Comparison of ENCODE assay signal across 10 cellular contexts in genomic region chr7:143700759-143701699, GRCh38. TPM values are rescaled to one million over a fixed set of nuclear protein-coding genes. Genes with fewer than 3 reads are reported as not detected.
DNase-seq lines count a peak whose midpoint lies in the region; ATAC-seq and TF ChIP-seq lines count a peak whose summit lies in the region.
"Not testable (repeated sequence)": the region's sequence is repeated elsewhere in the genome, so short reads cannot be mapped to it uniquely, and the experiment has no call there.
"Had no signal": no experiment of that assay in that cellular context is flagged by ENCODE, and none has a peak within 500 bp of the region (broad histone marks: within the 10 kb centered on the region; RNA-seq: fewer than 3 reads in every experiment).

No MANE protein-coding gene starts in this region.

- TF ChIP-seq CTCF in HCT116 (IDR thresholded peaks at IDR 0.05 in 2 of 3, conservative IDR thresholded peaks at IDR 0.05 in 1 of 3; ENCODE audit: borderline replicate concordance in 1 of 3, insufficient read depth in 1 of 3, low read depth in 2 of 3, low read length in 2 of 3); activated CD8-positive, alpha-beta T cell treated with anti-CD3 and anti-CD28 coated beads for 36 hours (IDR thresholded peaks at IDR 0.05); upper lobe of right lung (IDR thresholded peaks at IDR 0.05): not testable (repeated sequence)

- H3K27me3 Mint-ChIP-seq in activated CD8-positive, alpha-beta T cell treated with anti-CD3 and anti-CD28 coated beads for 36 hours: not testable (repeated sequence)

- intact Hi-C loops in HCT116 (cut with micrococcal nuclease); activated CD8-positive, alpha-beta T cell treated with anti-CD3 and anti-CD28 coated beads for 36 hours (cut with micrococcal nuclease); left colon (cut with DNase I, micrococcal nuclease); upper lobe of right lung (cut with DNase I): not testable (repeated sequence)

- H3K36me3 ChIP-seq in HCT116 (ENCODE audit: control insufficient read depth in 1 of 2, insufficient read depth in 2 of 2, low read length in 2 of 2); upper lobe of right lung: not testable (repeated sequence)

- not testable (repeated sequence) for H4K20me1 ChIP-seq in HCT116 (ENCODE audit: insufficient read depth)

- peak; percentile 99 for ATAC-seq in GM18858 (IDR thresholded peaks at IDR 0.05; ENCODE audit: unreplicated experiment)
- ATAC-seq in GM19463 (IDR thresholded peaks at IDR 0.05; ENCODE audit: unreplicated experiment): peak; percentile 99
- ATAC-seq in HCT116: peak; percentile 95
- peak; percentile 99 for ATAC-seq in HG03039 (IDR thresholded peaks at IDR 0.05; ENCODE audit: unreplicated experiment)
- ATAC-seq in HG03457 (IDR thresholded peaks at IDR 0.05; ENCODE audit: unreplicated experiment): peak; percentile 98
- ATAC-seq in activated CD8-positive, alpha-beta T cell treated with anti-CD3 and anti-CD28 coated beads for 36 hours: peak; percentile 99
- ATAC-seq in left colon: peak; percentile 69
- peak; percentile 72 for ATAC-seq in upper lobe of right lung

- H3K4me2 ChIP-seq in HCT116 (ENCODE audit: low read length): not testable (repeated sequence)

- H2AFZ ChIP-seq in HCT116 (ENCODE audit: low read depth, low read length, poor library complexity, severe bottlenecking): not testable (repeated sequence)

- CTCF ChIA-PET in HCT116 (lab: Charles Lee); activated CD8-positive, alpha-beta T cell treated with anti-CD3 and anti-CD28 coated beads for 36 hours (lab: Charles Lee): not testable (repeated sequence)

- H3K4me3 ChIP-seq in HCT116 (replicated peaks in 1 of 2; ENCODE audit: low read depth in 1 of 2, low read length in 2 of 2); upper lobe of right lung: not testable (repeated sequence)

- TF ChIP-seq POLR2A in HCT116 (IDR thresholded peaks at IDR 0.05; ENCODE audit: borderline replicate concordance, extremely low read depth, insufficient read depth, insufficient read length): not testable (repeated sequence)

- H3K9me3 ChIP-seq in HCT116 (ENCODE audit: control insufficient read depth in 1 of 2, insufficient read depth in 1 of 2, low read depth in 1 of 2, low read length in 2 of 2); upper lobe of right lung: not testable (repeated sequence)

- H3K79me2 ChIP-seq in HCT116 (ENCODE audit: insufficient read depth, low read length): not testable (repeated sequence)

- H3K4me3 Mint-ChIP-seq in activated CD8-positive, alpha-beta T cell treated with anti-CD3 and anti-CD28 coated beads for 36 hours: not testable (repeated sequence)

- H3K27me3 ChIP-seq in HCT116 (ENCODE audit: insufficient read depth, low read length); upper lobe of right lung: not testable (repeated sequence)

- DNase-seq in HCT116 (ENCODE audit: low read depth, low spot score); activated CD8-positive, alpha-beta T cell treated with anti-CD3 and anti-CD28 coated beads for 36 hours; left colon; upper lobe of right lung: not testable (repeated sequence)

- not testable (repeated sequence) for H3K9me2 ChIP-seq in HCT116 (ENCODE audit: insufficient read depth)

- H3K4me1 ChIP-seq in HCT116 (ENCODE audit: control insufficient read depth in 1 of 2, insufficient read depth in 2 of 2, low read length in 2 of 2); upper lobe of right lung: not testable (repeated sequence)

- not testable (repeated sequence) for H3K27ac Mint-ChIP-seq in activated CD8-positive, alpha-beta T cell treated with anti-CD3 and anti-CD28 coated beads for 36 hours

- not testable (repeated sequence) for H3K27ac ChIP-seq in HCT116 (ENCODE audit: low read depth, low read length); upper lobe of right lung

- not testable (repeated sequence) for H3K9ac ChIP-seq in HCT116 (ENCODE audit: low read length)

- RAD21 ChIA-PET in HCT116 (lab: Charles Lee; ENCODE audit: low non-redundant PET in 1 of 2, low total read pairs in 2 of 2, uncharacterized antibody in 2 of 2, unreplicated experiment in 2 of 2): not testable (repeated sequence)

- H3K36me3 Mint-ChIP-seq in activated CD8-positive, alpha-beta T cell treated with anti-CD3 and anti-CD28 coated beads for 36 hours (ENCODE audit: low read depth): not testable (repeated sequence)

- TF ChIP-seq RAD21 in HCT116 (IDR thresholded peaks at IDR 0.05; ENCODE audit: low read depth): not testable (repeated sequence)

- H3K9me3 Mint-ChIP-seq in activated CD8-positive, alpha-beta T cell treated with anti-CD3 and anti-CD28 coated beads for 36 hours: not testable (repeated sequence)

- not testable (repeated sequence) for BruUV-seq in HCT116 (replicated peaks; lab: Mats Ljungman, UMichigan)

- not testable (repeated sequence) for H3K4me1 Mint-ChIP-seq in activated CD8-positive, alpha-beta T cell treated with anti-CD3 and anti-CD28 coated beads for 36 hours (ENCODE audit: low read depth)

- POLR2A ChIA-PET in HCT116 (lab: Charles Lee); activated CD8-positive, alpha-beta T cell treated with anti-CD3 and anti-CD28 coated beads for 36 hours (lab: Charles Lee): not testable (repeated sequence)

RNA-seq across cellular contexts. Expression of gene CTAGE6, which starts 56.5 kb away (rescaled TPM):
- not detected for total RNA-seq in HCT116 (2021; ENCODE audit: unreplicated experiment)
- not detected in 2 replicates for polyA plus RNA-seq in HCT116 (2012)
- 1 to 10 TPM; 1.3 to 1.7 TPM for total RNA-seq in activated CD8-positive, alpha-beta T cell treated with anti-CD3 and anti-CD28 coated beads for 36 hours
- total RNA-seq in left colon: under 1 TPM in 1 of 2 donors, not detected in 1; 0.22 TPM
- total RNA-seq in upper lobe of right lung: 0.52 TPM
- total RNA-seq: OCI-LY7 had no signal
- polyA plus RNA-seq: stomach had no signal
